ENCODE assay signal across 1 cellular context in the genomic region with DNA sequence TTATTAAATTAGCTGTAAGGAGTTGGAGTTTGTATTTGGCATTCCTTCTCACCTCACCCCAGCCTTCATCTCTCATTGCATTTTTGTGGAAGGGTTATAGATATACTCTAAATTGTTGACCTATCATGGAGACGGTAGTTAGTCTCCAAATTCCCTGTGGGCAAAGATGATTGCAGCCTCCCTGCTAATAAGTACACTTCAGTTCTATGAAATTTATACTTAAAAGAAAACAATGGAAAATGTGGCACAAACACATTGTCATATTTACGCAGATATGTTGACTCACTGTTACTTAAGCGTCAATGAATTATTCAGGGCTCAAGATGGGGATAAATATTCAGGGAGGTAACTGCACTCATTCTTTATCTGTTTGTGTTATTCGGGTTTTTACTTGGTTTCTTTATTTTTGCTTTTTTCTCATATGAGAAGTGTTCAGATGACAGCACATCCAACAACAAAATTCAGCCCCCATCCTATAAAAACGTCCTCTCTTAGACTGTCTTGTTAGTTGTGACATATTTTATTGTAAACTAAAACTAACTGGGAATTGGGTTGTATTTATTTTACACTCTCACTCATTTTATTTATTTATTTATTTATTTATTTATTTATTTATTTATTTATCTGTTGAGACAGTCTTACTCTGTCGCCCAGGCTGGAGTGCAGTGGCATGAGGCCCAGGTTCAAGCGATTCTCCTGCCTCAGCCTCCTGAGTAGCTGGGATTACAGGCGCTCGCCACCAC.
A peak's percentile ranks its signal among the peaks of the same experiment; 100 is the strongest.
TF ChIP-seq lines count a peak whose summit lies in the region.

No MANE protein-coding gene starts in this region.

TF ChIP-seq in HCT116, 20 proteins besides CTCF, POLR2A, EP300 and RAD21:
- TF ChIP-seq POLR2AphosphoS5 (IDR thresholded peaks at IDR 0.05; ENCODE audit: low read depth, low read length): peak; percentile 11; the same call in 1 of the 2 replicates
- TF ChIP-seq FOSL1 (IDR thresholded peaks at IDR 0.05; ENCODE audit: low read depth): no peak
